14 cellular contexts compared by ENCODE assay signal in the genomic region with DNA sequence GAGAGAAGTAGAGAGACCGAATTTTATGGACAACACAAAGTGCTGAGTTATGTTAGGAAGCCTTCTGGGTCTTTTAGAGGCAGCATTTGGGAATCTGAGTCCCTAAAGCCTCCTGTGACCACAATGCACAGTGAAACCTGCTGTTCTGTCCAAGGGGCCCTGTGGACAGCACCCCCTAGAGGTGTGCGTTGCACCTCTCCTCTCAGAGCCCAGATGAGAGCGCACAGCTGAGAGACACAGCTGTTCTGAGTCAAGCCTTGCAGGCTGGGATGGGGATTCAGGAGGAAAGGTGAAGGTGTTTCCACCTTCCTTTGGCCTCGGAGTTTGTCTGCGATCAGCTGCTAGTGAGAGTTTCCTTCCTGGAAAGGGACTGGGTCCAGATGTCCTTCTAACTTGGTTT. TPM values are rescaled to one million over a fixed set of nuclear protein-coding genes. Genes with fewer than 3 reads are reported as not detected.
DNase-seq lines count a peak whose midpoint lies in the region; ATAC-seq and TF ChIP-seq lines count a peak whose summit lies in the region.
"Had no signal": no experiment of that assay in that cellular context is flagged by ENCODE, and none has a peak within 500 bp of the region (broad histone marks: within the 10 kb centered on the region; RNA-seq: fewer than 3 reads in every experiment).

No MANE protein-coding gene starts in this region.

- H3K79me2 ChIP-seq in DND-41 (ENCODE audit: insufficient read depth, low read length): no peaks in the 10 kb centered on the region

- in situ Hi-C loops in astrocyte of the spinal cord (cut with HindIII; ENCODE audit: low sequenced_read_pairs): no loop called here

- intact Hi-C loops in psoas muscle (cut with DNase I) (no loop called here), heart right ventricle (cut with DNase I) (no loop called here)

- H3K4me3 Mint-ChIP-seq in nephron: no peak overlapping the region
- H3K4me3 Mint-ChIP-seq: dendritic cell treated with granulocyte-macrophage colony-stimulating factor and Interleukin-4, amounts not matched to agents 40 ng/mL and 50 ng/mL, for 4 days had no signal

- H3K27ac ChIP-seq in DND-41 (ENCODE audit: low read length) (no peak overlapping the region), psoas muscle (no peak overlapping the region), heart right ventricle (no peak overlapping the region)
- H3K27ac ChIP-seq: stomach had no signal

- H3K36me3 ChIP-seq in DND-41 (ENCODE audit: insufficient read depth, low read length): no peaks in the 10 kb centered on the region
- no peaks in the 10 kb centered on the region for H3K36me3 ChIP-seq in psoas muscle (ENCODE audit: insufficient read depth in 1 of 2, low read depth in 1 of 2)
- H3K36me3 ChIP-seq in heart right ventricle: no peaks in the 10 kb centered on the region
- H3K36me3 ChIP-seq: stomach had no signal

- peaks cover 15% of the 10 kb centered on the region for H4K20me1 ChIP-seq in DND-41 (ENCODE audit: insufficient read depth, low read length)

- TF ChIP-seq CTCF in DND-41 (IDR thresholded peaks at IDR 0.05; ENCODE audit: borderline replicate concordance, extremely low read depth, low read length, poor library complexity, severe bottlenecking): peak; percentile 56
- peak; percentile 35; the same call in 1 of the 2 replicates for TF ChIP-seq CTCF in LNCAP (IDR thresholded peaks at IDR 0.05)
- TF ChIP-seq CTCF in astrocyte of the spinal cord (IDR thresholded peaks at IDR 0.05; ENCODE audit: low read depth, low read length): peak; percentile 32
- peak in 2 of 3 experiments; percentile 16 to 39 for TF ChIP-seq CTCF in nephron (IDR thresholded peaks at IDR 0.05; ENCODE audit: unreplicated experiment in 3 of 3)
- no peak for TF ChIP-seq CTCF in psoas muscle (IDR thresholded peaks at IDR 0.05)
- no peak for TF ChIP-seq CTCF in heart right ventricle (IDR thresholded peaks at IDR 0.05)

- H3K4me3 ChIP-seq in DND-41 (ENCODE audit: low read depth in 1 of 2, low read length in 2 of 2) (no peak overlapping the region), astrocyte of the spinal cord (ENCODE audit: low read depth, low read length) (no peak overlapping the region), psoas muscle (no peak overlapping the region), heart right ventricle (no peak overlapping the region)
- H3K4me3 ChIP-seq: lung, stomach had no signal

- no peaks in the 10 kb centered on the region for H3K9me3 Mint-ChIP-seq in nephron
- H3K9me3 Mint-ChIP-seq: dendritic cell treated with granulocyte-macrophage colony-stimulating factor and Interleukin-4, amounts not matched to agents 40 ng/mL and 50 ng/mL, for 4 days had no signal

- ATAC-seq in DND-41 (ENCODE audit: insufficient read depth, low read depth) (no peak; the same call in 2 of the 3 replicates), psoas muscle (no peak), heart right ventricle (no peak)

- H3K27me3 ChIP-seq in DND-41 (ENCODE audit: insufficient read depth, low read length, poor library complexity) (peaks cover 41% of the 10 kb centered on the region), psoas muscle (ENCODE audit: insufficient read depth in 3 of 3, low read length in 2 of 3) (peaks cover 0 to 53% (median 9%) of the 10 kb centered on the region in 3 donors), heart right ventricle (peaks cover 0 to 77% (median 46%) of the 10 kb centered on the region in 7 donors)

- DNase-seq in DND-41 (peak; percentile 20), astrocyte of the spinal cord (ENCODE audit: low read depth, low spot score) (no peak), NCI-H2081 treated with DMSO at 0.1 percent for 48 hours (lab: John Stamatoyannopoulos, UW) (no peak), psoas muscle (no peak), heart right ventricle (no peak)
- DNase-seq in central memory CD4-positive, alpha-beta T cell: no peak
- DNase-seq: stimulated activated CD4-positive, alpha-beta T cell treated with anti-CD3 and anti-CD28 coated beads, Interleukin-2, amount 100 ng/mL, for 48 hours; stomach had no signal

- WGBS in psoas muscle, 3 donors: 47 to 62% (median 61%) methylated on average over 5 of the region's 5 CpGs
- WGBS in heart right ventricle, 2 donors: 62 to 63% methylated on average over 5 of the region's 5 CpGs

- H2AFZ ChIP-seq in DND-41 (ENCODE audit: low read depth, low read length): no peak overlapping the region

- H3K36me3 Mint-ChIP-seq in nephron (ENCODE audit: low read depth): no peaks in the 10 kb centered on the region

- H3K27ac Mint-ChIP-seq in nephron: peak overlapping the region in 1 of 3 experiments; percentile 74
- H3K27ac Mint-ChIP-seq: dendritic cell treated with granulocyte-macrophage colony-stimulating factor and Interleukin-4, amounts not matched to agents 40 ng/mL and 50 ng/mL, for 4 days had no signal

- H3K9ac ChIP-seq in DND-41 (ENCODE audit: low read depth, low read length): no peak overlapping the region

- no peaks in the 10 kb centered on the region for H3K4me1 ChIP-seq in DND-41 (ENCODE audit: insufficient read depth, low read length)
- H3K4me1 ChIP-seq in psoas muscle: no peaks in the 10 kb centered on the region
- no peaks in the 10 kb centered on the region for H3K4me1 ChIP-seq in heart right ventricle
- H3K4me1 ChIP-seq: stomach had no signal

- H3K27me3 Mint-ChIP-seq in nephron (ENCODE audit: low read depth): peaks cover 36% of the 10 kb centered on the region

- H3K4me1 Mint-ChIP-seq in nephron: peaks cover 20% of the 10 kb centered on the region

- no peak overlapping the region for H3K4me2 ChIP-seq in DND-41 (ENCODE audit: insufficient read depth, low read length)

- H3K9me3 ChIP-seq in DND-41 (ENCODE audit: insufficient read depth, low read length, severe bottlenecking): no peaks in the 10 kb centered on the region
- no peaks in the 10 kb centered on the region for H3K9me3 ChIP-seq in psoas muscle
- H3K9me3 ChIP-seq in heart right ventricle: no peaks in the 10 kb centered on the region
- H3K9me3 ChIP-seq: stomach had no signal

RNA-seq across cellular contexts. Expression of a gene that starts 13.0 kb away (rescaled TPM):
- total RNA-seq in psoas muscle: under 1 TPM; 0.26 to 0.63 (median 0.38) TPM
- polyA plus RNA-seq in psoas muscle: under 1 TPM; 0.24 to 0.81 (median 0.53) TPM
- 1 to 10 TPM in 3 of 10 donors, under 1 TPM in 5, not detected in 2; 0.15 to 8.5 (median 0.69) TPM for total RNA-seq in heart right ventricle
- polyA plus RNA-seq in heart right ventricle: 1 to 10 TPM in 1 of 2 donors, under 1 TPM in 1; 0.65 to 2.2 TPM
- total RNA-seq: glomerular endothelial cell had no signal

RNA-seq across cellular contexts. Expression of a gene that starts 46.3 kb away (rescaled TPM):
- total RNA-seq in psoas muscle: under 1 TPM in 2 of 4 donors, not detected in 2; 0.24 to 0.50 TPM
- polyA plus RNA-seq in psoas muscle: under 1 TPM; 0.07 to 0.20 (median 0.17) TPM
- 1 to 10 TPM in 1 of 10 donors, under 1 TPM in 7, not detected in 2; 0.16 to 1.2 (median 0.31) TPM for total RNA-seq in heart right ventricle
- under 1 TPM; 0.13 to 0.51 TPM for polyA plus RNA-seq in heart right ventricle
- total RNA-seq: glomerular endothelial cell, stomach had no signal

RNA-seq across cellular contexts. Expression of a gene that starts 49.0 kb away (rescaled TPM):
- total RNA-seq in psoas muscle (not detected), heart right ventricle (not detected)
- polyA plus RNA-seq in psoas muscle (not detected), heart right ventricle (not detected)
- total RNA-seq: glomerular endothelial cell, lung, posterior vena cava, stomach had no signal
- polyA plus RNA-seq: stomach had no signal

Comparison
In these comparisons a context has a peak if more than half of its experiments do, and no peak if none do; other contexts are left out.
1. CTCF ChIP-seq: peak in DND-41 (single experiment), LNCAP (single experiment), astrocyte of the spinal cord (single experiment) and nephron (2 of 3); none in psoas muscle (single experiment) and heart right ventricle (0 of 9).